ENCODE assay signal across 2 cellular contexts in genomic region chr2:11377915-11378649, GRCh38.
TF ChIP-seq lines count a peak whose summit lies in the region.

No MANE protein-coding gene starts in this region.

TF ChIP-seq in GM23338, 12 proteins besides CTCF, POLR2A, EP300 and RAD21 (continued from another document):
- TF ChIP-seq ETS1 (IDR thresholded peaks at IDR 0.05) = no peak
- no peak for TF ChIP-seq REST (IDR thresholded peaks at IDR 0.05; ENCODE audit: unreplicated experiment)
- TF ChIP-seq ZNF462 (CRISPR knock-in tag; IDR thresholded peaks at IDR 0.05) = no peak
- TF ChIP-seq JUNB (IDR thresholded peaks at IDR 0.05; ENCODE audit: unreplicated experiment) = no peak

TF ChIP-seq in SK-N-SH, 30 proteins besides CTCF, POLR2A, EP300 and RAD21 (continued from another document):
- no peak for TF ChIP-seq PBX3 (IDR thresholded peaks at IDR 0.05)
- TF ChIP-seq RCOR1 (IDR thresholded peaks at IDR 0.05; ENCODE audit: low read length) = no peak
- no peak for TF ChIP-seq ELF1 (IDR thresholded peaks at IDR 0.05)
- no peak for TF ChIP-seq GABPA (IDR thresholded peaks at IDR 0.05; ENCODE audit: low read depth)
